In the genomic region with DNA sequence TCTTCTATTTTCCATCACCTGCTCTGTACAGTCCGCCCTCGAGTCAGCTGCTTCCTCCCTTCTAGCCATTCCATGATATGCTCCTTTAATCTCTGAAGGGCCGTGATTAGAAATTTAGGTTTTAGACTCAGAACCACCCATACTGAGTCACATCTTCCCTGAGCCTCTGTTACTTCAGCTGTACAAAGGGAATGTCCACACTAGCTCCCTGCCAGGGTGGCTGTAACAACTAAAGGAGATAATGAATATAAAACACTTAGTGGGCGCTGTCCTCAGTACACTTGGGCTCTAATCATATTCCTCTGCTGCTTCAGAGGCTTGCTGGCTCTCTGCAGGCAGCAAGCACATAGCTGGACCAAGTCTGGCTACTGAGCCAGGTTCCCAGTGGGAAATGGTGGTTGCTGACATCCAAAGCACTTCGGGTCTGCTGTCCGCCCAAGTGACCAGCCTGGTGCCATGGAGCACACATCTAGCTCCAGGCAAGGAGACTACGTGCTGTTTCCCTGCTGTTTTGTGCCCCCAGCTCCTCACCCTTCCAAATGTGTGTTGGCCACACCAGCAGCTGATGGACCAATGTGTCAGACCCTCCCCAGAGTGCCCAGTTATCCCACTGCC, we compare ENCODE assay signal across 8 cellular contexts. TPM values are rescaled to one million over a fixed set of nuclear protein-coding genes. Genes with fewer than 3 reads are reported as not detected.
DNase-seq lines count a peak whose midpoint lies in the region; ATAC-seq and TF ChIP-seq lines count a peak whose summit lies in the region.

No MANE protein-coding gene starts in this region.

- no peaks in the 10 kb centered on the region for H3K27me3 Mint-ChIP-seq in activated CD4-positive, alpha-beta T cell treated with anti-CD3 and anti-CD28 coated beads, Interleukin-2, amount 10 ng/mL, durations not matched to agents 7 days and 5 days

- peak overlapping the region; percentile 77 for H3K27ac ChIP-seq in adipose tissue (ENCODE audit: low read depth, low read length)
- peak overlapping the region; percentile 84 to 90 for H3K27ac ChIP-seq in liver (ENCODE audit: low read depth in 1 of 2, low read length in 2 of 2)
- H3K27ac ChIP-seq in thymus (ENCODE audit: low read depth), result peak overlapping the region; percentile 20

- H3K27me3 ChIP-seq in liver (ENCODE audit: control insufficient read depth in 4 of 4, insufficient read depth in 4 of 4, low read length in 3 of 4) (no peaks in the 10 kb centered on the region), thymus (ENCODE audit: control insufficient read depth, insufficient read depth) (no peaks in the 10 kb centered on the region)

- H3K4me1 ChIP-seq in liver (ENCODE audit: control insufficient read depth in 4 of 4, insufficient read depth in 4 of 4, low read length in 3 of 4), result peaks cover 3 to 18% (median 11%) of the 10 kb centered on the region in 4 donors
- H3K4me1 ChIP-seq in thymus (ENCODE audit: control insufficient read depth, insufficient read depth, low read length), result peaks cover 11% of the 10 kb centered on the region

- peak overlapping the region; percentile 57 for H3K4me3 Mint-ChIP-seq in activated CD4-positive, alpha-beta T cell treated with anti-CD3 and anti-CD28 coated beads, Interleukin-2, amount 10 ng/mL, durations not matched to agents 7 days and 5 days

- CTCF ChIA-PET in activated CD4-positive, alpha-beta T cell treated with anti-CD3 and anti-CD28 coated beads, Interleukin-2, amount 10 ng/mL, durations not matched to agents 7 days and 5 days (lab: Charles Lee), result interaction anchor here (0.6 to 3.0 kb wide), 7 partner anchors 8 to 707 kb away, joined by 3 to 8 read pairs (median 4); no protein-coding TSS in a partner anchor

- no peak for DNase-seq in activated CD4-positive, alpha-beta T cell treated with anti-CD3 and anti-CD28 coated beads, Interleukin-2, amount 10 ng/mL, durations not matched to agents 7 days and 5 days
- DNase-seq in activated CD4-positive, alpha-beta T cell treated with anti-CD3 and anti-CD28 coated beads, Interleukin-2, amount 50 U/mL, for 48 hours, result no peak
- no peak for DNase-seq in ecto neural progenitor cell (ENCODE audit: low spot score)

- WGBS in adipose tissue, 3 donors, result 77 to 86% (median 79%) methylated on average over 7 of the region's 7 CpGs
- WGBS in liver, result 89% methylated on average over 7 of the region's 7 CpGs
- 96% methylated on average over 7 of the region's 7 CpGs for WGBS in thymus

- no peak for TF ChIP-seq RAD21 in liver (IDR thresholded peaks at IDR 0.05)

- POLR2A ChIA-PET in activated CD4-positive, alpha-beta T cell treated with anti-CD3 and anti-CD28 coated beads, Interleukin-2, amount 10 ng/mL, durations not matched to agents 7 days and 5 days (lab: Charles Lee), result no interaction called here

- H3K4me3 ChIP-seq in liver (ENCODE audit: low read depth in 1 of 3, low read length in 3 of 3), result peak overlapping the region in 1 of 3 donors; percentile 83
- no peak overlapping the region for H3K4me3 ChIP-seq in thymus (ENCODE audit: low read length)

- H3K9me3 ChIP-seq in liver (ENCODE audit: control insufficient read depth in 4 of 4, low read length in 3 of 4), result no peaks in the 10 kb centered on the region
- H3K9me3 ChIP-seq in thymus (ENCODE audit: control insufficient read depth), result no peaks in the 10 kb centered on the region

- no peak for TF ChIP-seq CTCF in liver (IDR thresholded peaks at IDR 0.05; ENCODE audit: low read depth, low read length, missing input control)

- ATAC-seq in GM21619 (IDR thresholded peaks at IDR 0.05; ENCODE audit: unreplicated experiment), result no peak
- ATAC-seq in HG03571 (IDR thresholded peaks at IDR 0.05; ENCODE audit: unreplicated experiment), result no peak

- peak overlapping the region; percentile 5 for H3K27ac Mint-ChIP-seq in activated CD4-positive, alpha-beta T cell treated with anti-CD3 and anti-CD28 coated beads, Interleukin-2, amount 10 ng/mL, durations not matched to agents 7 days and 5 days

- H3K36me3 Mint-ChIP-seq in activated CD4-positive, alpha-beta T cell treated with anti-CD3 and anti-CD28 coated beads, Interleukin-2, amount 10 ng/mL, durations not matched to agents 7 days and 5 days (ENCODE audit: low read depth), result peaks cover 22% of the 10 kb centered on the region

- H3K9ac ChIP-seq in liver (ENCODE audit: low read depth in 1 of 2, low read length in 2 of 2), result no peak overlapping the region

- H3K36me3 ChIP-seq in liver (ENCODE audit: control insufficient read depth in 4 of 4, insufficient read depth in 3 of 4, low read depth in 1 of 4, low read length in 3 of 4) (peaks cover 0 to 19% (median 8%) of the 10 kb centered on the region in 4 donors), thymus (ENCODE audit: control insufficient read depth, insufficient read depth) (peaks cover 22% of the 10 kb centered on the region)

- H3K4me1 Mint-ChIP-seq in activated CD4-positive, alpha-beta T cell treated with anti-CD3 and anti-CD28 coated beads, Interleukin-2, amount 10 ng/mL, durations not matched to agents 7 days and 5 days, result peaks cover 38% of the 10 kb centered on the region

- H3K9me3 Mint-ChIP-seq in activated CD4-positive, alpha-beta T cell treated with anti-CD3 and anti-CD28 coated beads, Interleukin-2, amount 10 ng/mL, durations not matched to agents 7 days and 5 days, result no peaks in the 10 kb centered on the region

TF ChIP-seq in liver, 16 proteins besides CTCF, POLR2A, EP300 and RAD21 (continues in another document):
- TF ChIP-seq GABPA (IDR thresholded peaks at IDR 0.05 in 1 of 2, conservative IDR thresholded peaks at IDR 0.05 in 1 of 2), result no peak
- TF ChIP-seq TAF1 (conservative IDR thresholded peaks at IDR 0.05), result no peak
- no peak for TF ChIP-seq YY1 (IDR thresholded peaks at IDR 0.05)
- TF ChIP-seq FOXA2 (IDR thresholded peaks at IDR 0.05), result no peak
- TF ChIP-seq JUND (IDR thresholded peaks at IDR 0.05), result no peak
- TF ChIP-seq, protein P1, sequence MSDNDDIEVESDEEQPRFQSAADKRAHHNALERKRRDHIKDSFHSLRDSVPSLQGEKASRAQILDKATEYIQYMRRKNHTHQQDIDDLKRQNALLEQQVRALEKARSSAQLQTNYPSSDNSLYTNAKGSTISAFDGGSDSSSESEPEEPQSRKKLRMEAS (IDR thresholded peaks at IDR 0.05), result no peak
- TF ChIP-seq HNF4A (conservative IDR thresholded peaks at IDR 0.05), result no peak
- no peak for TF ChIP-seq ATF3 (IDR thresholded peaks at IDR 0.05)
- TF ChIP-seq EGR1 (IDR thresholded peaks at IDR 0.05; ENCODE audit: low read depth in 2 of 2), result no peak
- TF ChIP-seq SP1 (IDR thresholded peaks at IDR 0.05), result no peak
- no peak for TF ChIP-seq REST (IDR thresholded peaks at IDR 0.05)
- TF ChIP-seq ZBTB33 (IDR thresholded peaks at IDR 0.05), result no peak
- no peak for TF ChIP-seq RXRA (IDR thresholded peaks at IDR 0.05)
- no peak for TF ChIP-seq HNF4G (IDR thresholded peaks at IDR 0.05)
- TF ChIP-seq NR2F2 (IDR thresholded peaks at IDR 0.05), result no peak

RNA-seq across cellular contexts. Expression of gene CHST14, which starts 0.9 kb away (rescaled TPM):
- total RNA-seq in activated CD4-positive, alpha-beta T cell treated with anti-CD3 and anti-CD28 coated beads, Interleukin-2, amount 10 ng/mL, durations not matched to agents 7 days and 5 days, result 10 to 100 TPM; 14.3 to 14.6 TPM
- 1 to 10 TPM; 4.7 to 7.4 (median 7.0) TPM for polyA plus RNA-seq in adipose tissue
- 1 to 10 TPM; 2.9 to 3.3 TPM for total RNA-seq in liver
- polyA plus RNA-seq in liver, result 1 to 10 TPM; 2.3 to 5.3 TPM
- polyA plus RNA-seq in thymus, result 11.9 TPM

RNA-seq across cellular contexts. Expression of gene BAHD1, which starts 29.1 kb away (rescaled TPM):
- total RNA-seq in activated CD4-positive, alpha-beta T cell treated with anti-CD3 and anti-CD28 coated beads, Interleukin-2, amount 10 ng/mL, durations not matched to agents 7 days and 5 days, result 10 to 100 TPM; 28.7 to 30.8 TPM
- polyA plus RNA-seq in adipose tissue (1 to 10 TPM; 8.7 to 10.0 (median 9.8) TPM), liver (1 to 10 TPM; 1.8 to 8.7 TPM), thymus (19.1 TPM)
- total RNA-seq in liver, result 1 to 10 TPM; 6.3 to 7.0 TPM

Comparison
In these comparisons a context has a peak if more than half of its experiments do, and no peak if none do; other contexts are left out.
1. H3K27ac ChIP-seq: peak in every context shown above with its lines; median percentile 87 in liver; 77 in adipose tissue; 20 in thymus.